1 cellular context compared by ENCODE assay signal in the genomic region with DNA sequence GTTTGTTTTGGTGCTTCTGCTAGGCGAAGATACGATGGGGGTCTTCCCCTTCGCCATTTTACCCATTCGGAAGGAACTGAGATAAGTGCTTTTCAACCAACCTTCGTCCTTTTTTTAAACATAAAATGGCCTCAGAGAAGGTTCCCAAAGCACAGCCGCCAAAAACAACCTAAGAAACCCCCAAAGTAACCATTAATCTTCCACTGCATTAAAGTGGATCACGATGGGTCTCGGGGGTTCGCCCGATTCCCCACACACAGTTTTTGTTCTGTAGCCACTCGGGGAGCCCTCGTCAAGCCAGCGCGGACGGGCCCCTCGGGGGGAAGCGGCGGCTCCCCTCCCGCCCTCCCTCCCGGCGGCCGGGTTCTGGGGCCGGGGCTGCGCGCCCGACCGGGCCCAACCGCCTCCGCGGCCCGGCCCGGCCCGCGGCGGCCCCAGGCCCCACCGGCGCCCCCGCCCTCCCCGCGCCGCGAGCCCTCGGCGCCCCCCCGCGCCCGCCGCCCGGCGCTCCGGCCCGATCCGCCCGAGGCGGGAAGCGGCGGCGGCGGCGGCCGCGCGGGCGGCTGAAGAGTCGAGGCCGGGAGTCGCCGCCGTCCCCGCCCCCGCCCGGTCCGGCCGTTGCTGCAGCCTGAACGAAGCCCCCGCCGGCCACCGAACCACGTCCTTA.
TF ChIP-seq lines count a peak whose summit lies in the region.

No MANE protein-coding gene starts in this region.

TF ChIP-seq in K562, 482 proteins besides CTCF, POLR2A, EP300 and RAD21 (continued from another document):
- TF ChIP-seq, protein P1, sequence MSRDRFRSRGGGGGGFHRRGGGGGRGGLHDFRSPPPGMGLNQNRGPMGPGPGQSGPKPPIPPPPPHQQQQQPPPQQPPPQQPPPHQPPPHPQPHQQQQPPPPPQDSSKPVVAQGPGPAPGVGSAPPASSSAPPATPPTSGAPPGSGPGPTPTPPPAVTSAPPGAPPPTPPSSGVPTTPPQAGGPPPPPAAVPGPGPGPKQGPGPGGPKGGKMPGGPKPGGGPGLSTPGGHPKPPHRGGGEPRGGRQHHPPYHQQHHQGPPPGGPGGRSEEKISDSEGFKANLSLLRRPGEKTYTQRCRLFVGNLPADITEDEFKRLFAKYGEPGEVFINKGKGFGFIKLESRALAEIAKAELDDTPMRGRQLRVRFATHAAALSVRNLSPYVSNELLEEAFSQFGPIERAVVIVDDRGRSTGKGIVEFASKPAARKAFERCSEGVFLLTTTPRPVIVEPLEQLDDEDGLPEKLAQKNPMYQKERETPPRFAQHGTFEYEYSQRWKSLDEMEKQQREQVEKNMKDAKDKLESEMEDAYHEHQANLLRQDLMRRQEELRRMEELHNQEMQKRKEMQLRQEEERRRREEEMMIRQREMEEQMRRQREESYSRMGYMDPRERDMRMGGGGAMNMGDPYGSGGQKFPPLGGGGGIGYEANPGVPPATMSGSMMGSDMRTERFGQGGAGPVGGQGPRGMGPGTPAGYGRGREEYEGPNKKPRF (IDR thresholded peaks at IDR 0.05; ENCODE audit: low read depth, low read length): 0 out of 2 replicates have a peak, but pooled peaks have one; percentile 28
- no peak for TF ChIP-seq SMARCA4 (IDR thresholded peaks at IDR 0.05)
- no peak for TF ChIP-seq E2F5 (CRISPR knock-in tag; IDR thresholded peaks at IDR 0.05)
- TF ChIP-seq XRCC5 (IDR thresholded peaks at IDR 0.05; ENCODE audit: low read depth, low read length): no peak
- TF ChIP-seq ZNF121 (CRISPR knock-in tag; conservative IDR thresholded peaks at IDR 0.05): no peak
- TF ChIP-seq FOXM1 (IDR thresholded peaks at IDR 0.05; ENCODE audit: low read depth): no peak
- 0 out of 2 replicates have a peak, but pooled peaks have one; percentile 8 for TF ChIP-seq FOXM1 (CRISPR knock-in tag; IDR thresholded peaks at IDR 0.05; ENCODE audit: low read depth)
- peak; percentile 14 for TF ChIP-seq SAP30 (IDR thresholded peaks at IDR 0.05; ENCODE audit: borderline replicate concordance, insufficient read depth, low read depth, low read length, poor library complexity, severe bottlenecking)
- peak; percentile 39 for TF ChIP-seq CHD1 (IDR thresholded peaks at IDR 0.05; ENCODE audit: low read length)
- TF ChIP-seq ZBTB7A (IDR thresholded peaks at IDR 0.05; ENCODE audit: borderline replicate concordance, control insufficient read depth, low read depth, low read length): 0 out of 2 replicates have a peak, but pooled peaks have one; percentile 5
- TF ChIP-seq MEIS2 (IDR thresholded peaks at IDR 0.05; ENCODE audit: partially characterized antibody): no peak
- 0 out of 4 replicates have a peak, but pooled peaks of 1 of the 2 experiments have one; percentile 46 for TF ChIP-seq UBTF (IDR thresholded peaks at IDR 0.05; ENCODE audit: borderline replicate concordance in 1 of 2, low read depth in 2 of 2, low read length in 2 of 2)
